ENCODE assay signal across 12 cellular contexts in genomic region chr2:215410932-215411285, GRCh38. TPM values are rescaled to one million over a fixed set of nuclear protein-coding genes. Genes with fewer than 3 reads are reported as not detected.
DNase-seq lines count a peak whose midpoint lies in the region; ATAC-seq and TF ChIP-seq lines count a peak whose summit lies in the region.
"Had no signal": no experiment of that assay in that cellular context is flagged by ENCODE, and none has a peak within 500 bp of the region (broad histone marks: within the 10 kb centered on the region; RNA-seq: fewer than 3 reads in every experiment).

No MANE protein-coding gene starts in this region.

- intact Hi-C loops in activated T-helper 2 cell treated with anti-CD3 and anti-CD28 coated beads, Interferon-gamma antibody, Interleukin-2, Interleukin-4, amounts not matched to agents 10 μg/mL and 5 μg/mL and 100 μg/mL, durations not matched to agents 14 hours and 24 hours and 36 hours (cut with micrococcal nuclease) = no loop called here

- DNase-seq in EL (peak; percentile 94), dermis microvascular lymphatic vessel endothelial cell (ENCODE audit: low read depth in 2 of 2) (peak; percentile 79 to 88), renal cortical epithelial cell (ENCODE audit: low read depth) (peak; percentile 97), NCI-H2029 (lab: John Stamatoyannopoulos, UW) (no peak), mucosa of gallbladder (ENCODE audit: low spot score) (no peak)
- no peak for DNase-seq in activated T-helper 2 cell treated with anti-CD3 and anti-CD28 coated beads, Interferon-gamma antibody, Interleukin-2, Interleukin-4, amounts not matched to agents 10 μg/mL and 5 μg/mL and 100 μg/mL, durations not matched to agents 14 hours and 24 hours and 36 hours (ENCODE audit: low spot score)
- DNase-seq: activated T-cell treated with anti-CD3 and anti-CD28 coated beads, Interleukin-2, amount 50 U/mL, for 48 hours; H9; head of caudate nucleus; KG1 had no signal

- H3K4me2 ChIP-seq in OCI-LY3 (ENCODE audit: low read length) = peak overlapping the region; percentile 15; the same call in 1 of the 2 replicates

- no peaks in the 10 kb centered on the region for H4K20me1 ChIP-seq in OCI-LY3 (ENCODE audit: insufficient read depth, low read length)

- TF ChIP-seq CTCF in OCI-LY3 (IDR thresholded peaks at IDR 0.05; ENCODE audit: low read depth, low read length) = no peak

- H3K4me3 Mint-ChIP-seq in activated T-helper 2 cell treated with anti-CD3 and anti-CD28 coated beads, Interferon-gamma antibody, Interleukin-2, Interleukin-4, amounts not matched to agents 10 μg/mL and 5 μg/mL and 100 μg/mL, durations not matched to agents 14 hours and 24 hours and 36 hours (ENCODE audit: low read depth) = no peak overlapping the region
- H3K4me3 Mint-ChIP-seq: H9 had no signal

- H3K4me3 ChIP-seq in OCI-LY3 (ENCODE audit: low read length) = no peak overlapping the region

- peaks cover 25% of the 10 kb centered on the region for H3K4me1 ChIP-seq in OCI-LY3 (ENCODE audit: low read length)

- H3K9ac ChIP-seq in OCI-LY3 (ENCODE audit: low read length) = no peak overlapping the region

- no peaks in the 10 kb centered on the region for H3K27me3 ChIP-seq in OCI-LY3 (ENCODE audit: low read depth, low read length)

- H3K4me1 Mint-ChIP-seq in activated T-helper 2 cell treated with anti-CD3 and anti-CD28 coated beads, Interferon-gamma antibody, Interleukin-2, Interleukin-4, amounts not matched to agents 10 μg/mL and 5 μg/mL and 100 μg/mL, durations not matched to agents 14 hours and 24 hours and 36 hours (ENCODE audit: low read depth) = peaks cover 18% of the 10 kb centered on the region

- no peaks in the 10 kb centered on the region for H3K9me3 Mint-ChIP-seq in activated T-helper 2 cell treated with anti-CD3 and anti-CD28 coated beads, Interferon-gamma antibody, Interleukin-2, Interleukin-4, amounts not matched to agents 10 μg/mL and 5 μg/mL and 100 μg/mL, durations not matched to agents 14 hours and 24 hours and 36 hours
- H3K9me3 Mint-ChIP-seq: H9 had no signal

- peaks cover 16% of the 10 kb centered on the region for H3K27me3 Mint-ChIP-seq in activated T-helper 2 cell treated with anti-CD3 and anti-CD28 coated beads, Interferon-gamma antibody, Interleukin-2, Interleukin-4, amounts not matched to agents 10 μg/mL and 5 μg/mL and 100 μg/mL, durations not matched to agents 14 hours and 24 hours and 36 hours (ENCODE audit: low read depth)

- no peak overlapping the region for H3K27ac ChIP-seq in OCI-LY3 (ENCODE audit: low read length)

- H3K36me3 Mint-ChIP-seq in activated T-helper 2 cell treated with anti-CD3 and anti-CD28 coated beads, Interferon-gamma antibody, Interleukin-2, Interleukin-4, amounts not matched to agents 10 μg/mL and 5 μg/mL and 100 μg/mL, durations not matched to agents 14 hours and 24 hours and 36 hours (ENCODE audit: low read depth) = peaks cover 5% of the 10 kb centered on the region

- no peak for ATAC-seq in GM19395 (IDR thresholded peaks at IDR 0.05; ENCODE audit: unreplicated experiment)

- no peaks in the 10 kb centered on the region for H3K79me2 ChIP-seq in OCI-LY3 (ENCODE audit: low read length)

- H3K36me3 ChIP-seq in OCI-LY3 (replicated peaks; ENCODE audit: low read depth, low read length) = no peaks in the 10 kb centered on the region

- no peak overlapping the region for H3K27ac Mint-ChIP-seq in activated T-helper 2 cell treated with anti-CD3 and anti-CD28 coated beads, Interferon-gamma antibody, Interleukin-2, Interleukin-4, amounts not matched to agents 10 μg/mL and 5 μg/mL and 100 μg/mL, durations not matched to agents 14 hours and 24 hours and 36 hours
- H3K27ac Mint-ChIP-seq: H9 had no signal

- H2AFZ ChIP-seq in OCI-LY3 (ENCODE audit: low read depth, low read length) = no peak overlapping the region

- no peaks in the 10 kb centered on the region for H3K9me3 ChIP-seq in OCI-LY3 (ENCODE audit: insufficient read depth, low read length)

RNA-seq across cellular contexts. Expression of gene FN1, which starts 25.0 kb away (rescaled TPM):
- total RNA-seq in dermis microvascular lymphatic vessel endothelial cell (226 and 416 TPM in 2 replicates), renal cortical epithelial cell (4,728 and 9,084 TPM in 2 replicates), mucosa of gallbladder (157 TPM)
- total RNA-seq in activated T-helper 2 cell treated with anti-CD3 and anti-CD28 coated beads, Interferon-gamma antibody, Interleukin-2, Interleukin-4, amounts not matched to agents 10 μg/mL and 5 μg/mL and 100 μg/mL, durations not matched to agents 14 hours and 24 hours and 36 hours = 4.5 and 6.3 TPM in 2 replicates

Comparison
In these comparisons a context has a peak if more than half of its experiments do, and no peak if none do; other contexts are left out.
1. DNase-seq: peak in EL (single experiment), dermis microvascular lymphatic vessel endothelial cell (2 of 2) and renal cortical epithelial cell (single experiment); none in activated T-helper 2 cell treated with anti-CD3 and anti-CD28 coated beads, Interferon-gamma antibody, Interleukin-2, Interleukin-4, amounts not matched to agents 10 μg/mL and 5 μg/mL and 100 μg/mL, durations not matched to agents 14 hours and 24 hours and 36 hours (single experiment), NCI-H2029 (single experiment) and mucosa of gallbladder (single experiment).
2. RNA of gene FN1, which starts 25.0 kb away (total RNA-seq): 4,728 to 9,084 TPM in renal cortical epithelial cell; 226 to 416 TPM in dermis microvascular lymphatic vessel endothelial cell, 157 TPM in mucosa of gallbladder (single experiment) and 4.5 to 6.3 TPM in activated T-helper 2 cell treated with anti-CD3 and anti-CD28 coated beads, Interferon-gamma antibody, Interleukin-2, Interleukin-4, amounts not matched to agents 10 μg/mL and 5 μg/mL and 100 μg/mL, durations not matched to agents 14 hours and 24 hours and 36 hours; every median in the first group is over 10 times any median in the second.